ENCODE assay signal across 8 cellular contexts in genomic region chr7:1044189-1045037, GRCh38. TPM values are rescaled to one million over a fixed set of nuclear protein-coding genes. Genes with fewer than 3 reads are reported as not detected.
DNase-seq lines count a peak whose midpoint lies in the region; ATAC-seq and TF ChIP-seq lines count a peak whose summit lies in the region.

Gene GPR146 (plus strand): TSS chr7:1044546. CDS start chr7:1057516, 12,970 bp downstream.

- peaks cover 43% of the 10 kb centered on the region for H3K4me1 Mint-ChIP-seq in activated naive CD8-positive, alpha-beta T cell treated with anti-CD3 and anti-CD28 coated beads for 36 hours

- H3K36me3 ChIP-seq in parathyroid adenoma (ENCODE audit: control insufficient read depth, insufficient read depth, low read length) (no peaks in the 10 kb centered on the region), tibial artery (no peaks in the 10 kb centered on the region)

- H3K4me1 ChIP-seq in parathyroid adenoma (peaks cover 29% of the 10 kb centered on the region), tibial artery (peaks cover 4 to 46% (median 20%) of the 10 kb centered on the region in 4 donors)

- no peaks in the 10 kb centered on the region for H3K27me3 ChIP-seq in parathyroid adenoma (ENCODE audit: control insufficient read depth, insufficient read depth, low read length)
- no peaks in the 10 kb centered on the region for H3K27me3 ChIP-seq in tibial artery

- DNase-seq in GM12865 (ENCODE audit: low read depth), result peak; percentile 96
- DNase-seq in NCI-H1092 treated with DMSO at 0.1 percent for 48 hours (lab: John Stamatoyannopoulos, UW), result peak; percentile 86
- peak; percentile 81 for DNase-seq in SKM-1 treated with dmso at 0.1 percent for 144 hours (lab: John Stamatoyannopoulos, UW; ENCODE audit: unreplicated experiment)
- peak; percentile 94 for DNase-seq in activated naive CD8-positive, alpha-beta T cell treated with anti-CD3 and anti-CD28 coated beads for 36 hours
- DNase-seq in Right ventricle myocardium inferior (ENCODE audit: missing footprints), result peak; percentile 99
- DNase-seq in tibial artery, result peak; percentile 98 to 99

- no peaks in the 10 kb centered on the region for H3K36me3 Mint-ChIP-seq in activated naive CD8-positive, alpha-beta T cell treated with anti-CD3 and anti-CD28 coated beads for 36 hours

- peak within 1 kb of the TSS; percentile 59 for H3K27ac Mint-ChIP-seq in activated naive CD8-positive, alpha-beta T cell treated with anti-CD3 and anti-CD28 coated beads for 36 hours

- peak within 1 kb of the TSS; percentile 84 for H3K4me2 ChIP-seq in parathyroid adenoma (ENCODE audit: low read length)

- H3K27ac ChIP-seq in parathyroid adenoma (peak within 1 kb of the TSS; percentile 57), tibial artery (peak within 1 kb of the TSS; percentile 89 to 97)

- H2AFZ ChIP-seq in parathyroid adenoma, result peak within 1 kb of the TSS; percentile 81

- peaks cover 16% of the 10 kb centered on the region for H3K79me2 ChIP-seq in parathyroid adenoma

- TF ChIP-seq CTCF in GM12865 (IDR thresholded peaks at IDR 0.05; ENCODE audit: insufficient read depth, low read depth, low read length, missing control alignments) (peak; percentile 67), parathyroid adenoma (IDR thresholded peaks at IDR 0.05) (peak; percentile 56), tibial artery (IDR thresholded peaks at IDR 0.05) (peak; percentile 66)

- peak within 1 kb of the TSS; percentile 82 for H3K4me3 Mint-ChIP-seq in activated naive CD8-positive, alpha-beta T cell treated with anti-CD3 and anti-CD28 coated beads for 36 hours

- H3K9me3 Mint-ChIP-seq in activated naive CD8-positive, alpha-beta T cell treated with anti-CD3 and anti-CD28 coated beads for 36 hours, result no peaks in the 10 kb centered on the region

- H3K9ac ChIP-seq in parathyroid adenoma, result no peak within 1 kb of the TSS

- ATAC-seq in HG02610 (IDR thresholded peaks at IDR 0.05; ENCODE audit: unreplicated experiment) (peak; percentile 79), Right ventricle myocardium inferior (peak; percentile 97)

- intact Hi-C loops in Right ventricle myocardium inferior (cut with DNase I), result loop anchor here (2.0 kb wide), 2 partner anchors 16 kb away; no protein-coding TSS in a partner anchor
- intact Hi-C loops in tibial artery (cut with DNase I; ENCODE audit: low total_unique reads), result no loop called here

- H3K27me3 Mint-ChIP-seq in activated naive CD8-positive, alpha-beta T cell treated with anti-CD3 and anti-CD28 coated beads for 36 hours, result no peaks in the 10 kb centered on the region

- no peaks in the 10 kb centered on the region for H3K9me3 ChIP-seq in parathyroid adenoma (ENCODE audit: control insufficient read depth, low read length)
- H3K9me3 ChIP-seq in tibial artery, result no peaks in the 10 kb centered on the region

- H3K4me3 ChIP-seq in GM12865 (ENCODE audit: low read depth, low read length) (peak within 1 kb of the TSS; percentile 52), parathyroid adenoma (ENCODE audit: low read depth, low read length) (peak within 1 kb of the TSS; percentile 61), tibial artery (peak within 1 kb of the TSS; percentile 63 to 92)

RNA-seq across cellular contexts. Expression of gene GPR146, which starts in this region (rescaled TPM):
- total RNA-seq in activated naive CD8-positive, alpha-beta T cell treated with anti-CD3 and anti-CD28 coated beads for 36 hours, result 1 to 10 TPM; 2.4 to 2.8 TPM
- total RNA-seq in Right ventricle myocardium inferior, result 30.6 TPM

Comparison
In these comparisons a context has a peak if more than half of its experiments do, and no peak if none do; other contexts are left out.
1. Peak in every context shown above with its lines: DNase-seq, ATAC-seq, H3K4me3 ChIP-seq and H3K27ac ChIP-seq.